Comparison of ENCODE assay signal across 10 cellular contexts in genomic region chr1:43934986-43935324, GRCh38. TPM values are rescaled to one million over a fixed set of nuclear protein-coding genes. Genes with fewer than 3 reads are reported as not detected.
DNase-seq lines count a peak whose midpoint lies in the region; ATAC-seq and TF ChIP-seq lines count a peak whose summit lies in the region.
"Had no signal": no experiment of that assay in that cellular context is flagged by ENCODE, and none has a peak within 500 bp of the region (broad histone marks: within the 10 kb centered on the region; RNA-seq: fewer than 3 reads in every experiment).

No MANE protein-coding gene starts in this region.

- no peaks in the 10 kb centered on the region for H3K9me3 Mint-ChIP-seq in neural crest cell

- POLR2A ChIA-PET in HCT116 (lab: Charles Lee): interaction anchor here (0.8 to 2.7 kb wide), 10 partner anchors 9 to 410 kb away, joined by 3 to 45 read pairs (median 4); partner anchors contain the start of genes DPH2, IPO13 and KDM4A

- CTCF ChIA-PET in HCT116 (lab: Charles Lee): interaction anchor here (0.8 to 12.2 kb wide), 43 partner anchors 11 to 703 kb away, joined by 3 to 479 read pairs (median 6); partner anchors contain the start of genes ATP6V0B, IPO13, KDM4A and PTPRF

- TF ChIP-seq CTCF in HCT116 (IDR thresholded peaks at IDR 0.05 in 2 of 3, conservative IDR thresholded peaks at IDR 0.05 in 1 of 3; ENCODE audit: borderline replicate concordance in 1 of 3, insufficient read depth in 1 of 3, low read depth in 2 of 3, low read length in 2 of 3): no peak
- TF ChIP-seq CTCF in epithelial cell of esophagus (IDR thresholded peaks at IDR 0.05; ENCODE audit: insufficient read depth, low read depth, low read length, missing control alignments): no peak
- no peak for TF ChIP-seq CTCF in neural crest cell (conservative IDR thresholded peaks at IDR 0.05)

- H3K4me1 ChIP-seq in HCT116 (ENCODE audit: control insufficient read depth in 1 of 2, insufficient read depth in 2 of 2, low read length in 2 of 2): peaks cover 28 to 60% of the 10 kb centered on the region in 2 experiments

- intact Hi-C loops in HCT116 (cut with micrococcal nuclease): loop anchor here (1.0 to 5.0 kb wide), 6 partner anchors 26 to 408 kb away; partner anchors contain the start of gene ST3GAL3

- no peaks in the 10 kb centered on the region for H3K27me3 ChIP-seq in HCT116 (ENCODE audit: insufficient read depth, low read length)

- H3K27ac ChIP-seq in HCT116 (ENCODE audit: low read depth, low read length) (peak overlapping the region; percentile 71), SK-N-MC (no peak overlapping the region)

- H3K9me2 ChIP-seq in HCT116 (ENCODE audit: insufficient read depth): no peaks in the 10 kb centered on the region

- peaks cover 60% of the 10 kb centered on the region for H3K27me3 Mint-ChIP-seq in neural crest cell (ENCODE audit: low read depth)

- DNase-seq in HCT116 (ENCODE audit: low read depth, low spot score) (no peak), SK-N-MC (ENCODE audit: low read depth, low spot score) (no peak), epithelial cell of esophagus (ENCODE audit: low read depth) (no peak), neural crest cell (ENCODE audit: low read depth, low spot score) (no peak), SW480 (ENCODE audit: low spot score) (no peak), NCI-H748 (lab: John Stamatoyannopoulos, UW; ENCODE audit: unreplicated experiment) (no peak)
- DNase-seq: cerebellar nuclear complex had no signal

- H3K36me3 ChIP-seq in HCT116 (ENCODE audit: control insufficient read depth in 1 of 2, insufficient read depth in 2 of 2, low read length in 2 of 2) (0 out of 4 replicates have a peak, but pooled peaks cover 0 to 10% of the 10 kb centered on the region in 2 experiments), SK-N-MC (ENCODE audit: insufficient read depth, low read length) (peaks cover 8% of the 10 kb centered on the region)

- TF ChIP-seq POLR2A in HCT116 (IDR thresholded peaks at IDR 0.05; ENCODE audit: borderline replicate concordance, extremely low read depth, insufficient read depth, insufficient read length): no peak

- no peak for ATAC-seq in HCT116
- no peak for ATAC-seq in HG02588 (IDR thresholded peaks at IDR 0.05; ENCODE audit: unreplicated experiment)
- no peak for ATAC-seq in GM18511 (IDR thresholded peaks at IDR 0.05; ENCODE audit: unreplicated experiment)

- BruUV-seq in HCT116 (replicated peaks; lab: Mats Ljungman, UMichigan): no TSS peak

- H3K4me1 Mint-ChIP-seq in neural crest cell: peaks cover 16% of the 10 kb centered on the region

- no peaks in the 10 kb centered on the region for H3K36me3 Mint-ChIP-seq in neural crest cell (ENCODE audit: low read depth)

- H3K9ac ChIP-seq in HCT116 (ENCODE audit: low read length): peak overlapping the region; percentile 80
- peak overlapping the region; percentile 39 for H3K9ac ChIP-seq in SK-N-MC (ENCODE audit: insufficient read length)

- no peak overlapping the region for H2AFZ ChIP-seq in HCT116 (ENCODE audit: low read depth, low read length, poor library complexity, severe bottlenecking)

- H3K9me3 ChIP-seq in HCT116 (ENCODE audit: control insufficient read depth in 1 of 2, insufficient read depth in 1 of 2, low read depth in 1 of 2, low read length in 2 of 2): no peaks in the 10 kb centered on the region
- no peaks in the 10 kb centered on the region for H3K9me3 ChIP-seq in SK-N-MC (ENCODE audit: low read depth, low read length)
- H3K9me3 ChIP-seq: stomach had no signal

- H3K27ac Mint-ChIP-seq in neural crest cell (ENCODE audit: unreplicated experiment): no peak overlapping the region

- RAD21 ChIA-PET in HCT116 (lab: Charles Lee; ENCODE audit: low non-redundant PET in 1 of 2, low total read pairs in 2 of 2, uncharacterized antibody in 2 of 2, unreplicated experiment in 2 of 2): interaction anchor here (0.6 to 3.6 kb wide), 16 partner anchors 10 to 1022 kb away, joined by 3 to 109 read pairs (median 4); partner anchors contain the start of genes KDM4A (in 1 of the 2) and PTPRF (in 1 of the 2)

- H4K20me1 ChIP-seq in HCT116 (ENCODE audit: insufficient read depth): no peaks in the 10 kb centered on the region

- H3K79me2 ChIP-seq in HCT116 (ENCODE audit: insufficient read depth, low read length): peaks cover 9% of the 10 kb centered on the region; the same call in 1 of the 2 replicates

- H3K4me3 ChIP-seq in HCT116 (replicated peaks in 1 of 2; ENCODE audit: low read depth in 1 of 2, low read length in 2 of 2) (peak overlapping the region; percentile 75 to 77), SK-N-MC (peak overlapping the region; percentile 80), epithelial cell of esophagus (ENCODE audit: low read length) (peak overlapping the region; percentile 54)

- H3K4me3 Mint-ChIP-seq in neural crest cell: peak overlapping the region; percentile 83

- TF ChIP-seq RAD21 in HCT116 (IDR thresholded peaks at IDR 0.05; ENCODE audit: low read depth): no peak

- peak overlapping the region; percentile 92 for H3K4me2 ChIP-seq in HCT116 (ENCODE audit: low read length)

TF ChIP-seq in HCT116, 20 proteins besides CTCF, POLR2A, EP300 and RAD21:
- TF ChIP-seq POLR2AphosphoS5 (IDR thresholded peaks at IDR 0.05; ENCODE audit: low read depth, low read length) (peak; percentile 24; the same call in 1 of the 2 replicates), SP1 (IDR thresholded peaks at IDR 0.05; ENCODE audit: low read depth) (no peak)

RNA-seq across cellular contexts. Expression of gene ARTN, which starts 1.4 kb away (rescaled TPM):
- total RNA-seq in HCT116 (2021; ENCODE audit: unreplicated experiment): 36.4 TPM
- polyA plus RNA-seq in HCT116 (2012): 46.0 and 46.3 TPM in 2 replicates
- total RNA-seq in neural crest cell: 0.89 and 1.0 TPM in 2 replicates

RNA-seq across cellular contexts. Expression of gene IPO13, which starts 11.8 kb away (rescaled TPM):
- total RNA-seq in HCT116 (2021; ENCODE audit: unreplicated experiment): 18.7 TPM
- polyA plus RNA-seq in HCT116 (2012): 16.2 and 18.9 TPM in 2 replicates
- 37.7 and 44.1 TPM in 2 replicates for total RNA-seq in neural crest cell

RNA-seq across cellular contexts. Expression of gene DPH2, which starts 34.9 kb away (rescaled TPM):
- total RNA-seq in HCT116 (2021; ENCODE audit: unreplicated experiment) (53.2 TPM), neural crest cell (32.7 and 34.4 TPM in 2 replicates)
- polyA plus RNA-seq in HCT116 (2012): 31.5 and 32.2 TPM in 2 replicates

RNA-seq across cellular contexts. Expression of gene ATP6V0B, which starts 39.8 kb away (rescaled TPM):
- total RNA-seq in HCT116 (2021; ENCODE audit: unreplicated experiment) (122 TPM), neural crest cell (125 and 129 TPM in 2 replicates)
- polyA plus RNA-seq in HCT116 (2012): 142 and 154 TPM in 2 replicates

RNA-seq across cellular contexts. Expression of gene B4GALT2, which starts 44.1 kb away (rescaled TPM):
- total RNA-seq in HCT116 (2021; ENCODE audit: unreplicated experiment) (76.8 TPM), neural crest cell (88.7 and 91.8 TPM in 2 replicates)
- 63.9 and 73.1 TPM in 2 replicates for polyA plus RNA-seq in HCT116 (2012)

Comparison
In these comparisons a context has a peak if more than half of its experiments do, and no peak if none do; other contexts are left out.
1. RNA of gene ARTN, which starts 1.4 kb away (total RNA-seq): 36.4 TPM in HCT116 (single experiment); 0.89 to 1.0 TPM in neural crest cell; every median in the first group is over 10 times any median in the second.
2. Peak in every context shown above with its lines, with median percentiles within 50 percentile points of each other: H3K4me3 ChIP-seq.